In genomic region chr3:194584435-194584776, GRCh38 we compare ENCODE assay signal across 1 cellular context.
TF ChIP-seq lines count a peak whose summit lies in the region.

No MANE protein-coding gene starts in this region.

TF ChIP-seq in K562, 482 proteins besides CTCF, POLR2A, EP300 and RAD21 (continued from another document):
- TF ChIP-seq TCF15 (CRISPR knock-in tag; IDR thresholded peaks at IDR 0.05) (no peak), ZNF431 (CRISPR knock-in tag; IDR thresholded peaks at IDR 0.05) (no peak), ZNF311 (CRISPR knock-in tag; IDR thresholded peaks at IDR 0.05) (no peak), HMBOX1 (IDR thresholded peaks at IDR 0.05) (no peak), MTA1 (IDR thresholded peaks at IDR 0.05; ENCODE audit: borderline replicate concordance) (no peak), PCBP1 (IDR thresholded peaks at IDR 0.05; ENCODE audit: low read depth, low read length, poor library complexity, severe bottlenecking) (no peak), TEAD4 (IDR thresholded peaks at IDR 0.05; ENCODE audit: low read length) (no peak), TEAD4 (CRISPR knock-in tag; IDR thresholded peaks at IDR 0.05; ENCODE audit: borderline replicate concordance) (no peak), POLR2H (tag; IDR thresholded peaks at IDR 0.05; ENCODE audit: low read depth) (no peak), SMAD1 (IDR thresholded peaks at IDR 0.05; ENCODE audit: low read depth, low read length, partially characterized antibody) (no peak), PHTF2 (CRISPR knock-in tag; IDR thresholded peaks at IDR 0.05) (no peak), ARID3B (CRISPR knock-in tag; IDR thresholded peaks at IDR 0.05; ENCODE audit: borderline replicate concordance) (no peak), NR3C1 (CRISPR knock-in tag; IDR thresholded peaks at IDR 0.05) (no peak), ZNF668 (CRISPR knock-in tag; IDR thresholded peaks at IDR 0.05) (no peak), BACH1 (tag; IDR thresholded peaks at IDR 0.05) (0 out of 2 replicates have a peak, but pooled peaks have one; percentile 33), ESRRB (CRISPR knock-in tag; IDR thresholded peaks at IDR 0.05; ENCODE audit: borderline replicate concordance) (no peak), STAT5A (IDR thresholded peaks at IDR 0.05; ENCODE audit: borderline replicate concordance, low read length) (no peak), ZNF764 (CRISPR knock-in tag; IDR thresholded peaks at IDR 0.05; ENCODE audit: low read depth) (no peak), PATZ1 (CRISPR knock-in tag; IDR thresholded peaks at IDR 0.05; ENCODE audit: borderline replicate concordance) (no peak), ZNF253 (CRISPR knock-in tag; conservative IDR thresholded peaks at IDR 0.05) (no peak), CEBPG (CRISPR knock-in tag; IDR thresholded peaks at IDR 0.05) (no peak), CEBPG (tag; conservative IDR thresholded peaks at IDR 0.05 in 1 of 2, IDR thresholded peaks at IDR 0.05 in 1 of 2) (peak in 1 of 2 experiments; percentile 41; a peak in 1 of 4 replicates), CREM (IDR thresholded peaks at IDR 0.05; ENCODE audit: low read depth) (no peak), BCOR (IDR thresholded peaks at IDR 0.05) (no peak), ZNF175 (CRISPR knock-in tag; IDR thresholded peaks at IDR 0.05; ENCODE audit: low read depth) (0 out of 2 replicates have a peak, but pooled peaks have one; percentile 23), KAT7 (CRISPR knock-in tag; IDR thresholded peaks at IDR 0.05; ENCODE audit: borderline replicate concordance) (0 out of 2 replicates have a peak, but pooled peaks have one; percentile 27), ZNF263 (CRISPR knock-in tag; IDR thresholded peaks at IDR 0.05; ENCODE audit: borderline replicate concordance) (no peak), CREB5 (CRISPR knock-in tag; IDR thresholded peaks at IDR 0.05) (no peak), NR2C1 (IDR thresholded peaks at IDR 0.05) (peak; percentile 14; the same call in 1 of the 2 replicates), NR2C1 (tag; IDR thresholded peaks at IDR 0.05) (no peak), CBX3 (IDR thresholded peaks at IDR 0.05; ENCODE audit: borderline replicate concordance in 1 of 2, low read length in 2 of 2) (no peak), ETV5 (CRISPR knock-in tag; IDR thresholded peaks at IDR 0.05; ENCODE audit: low read depth) (no peak), CC2D1A (IDR thresholded peaks at IDR 0.05) (no peak), TCF3 (CRISPR knock-in tag; IDR thresholded peaks at IDR 0.05) (no peak), CHD1 (IDR thresholded peaks at IDR 0.05; ENCODE audit: low read length) (peak; percentile 24), DMBX1 (CRISPR knock-in tag; IDR thresholded peaks at IDR 0.05; ENCODE audit: borderline replicate concordance) (no peak), TARDBP (IDR thresholded peaks at IDR 0.05) (no peak), CBX8 (IDR thresholded peaks at IDR 0.05; ENCODE audit: borderline replicate concordance, extremely low read depth, low read depth, low read length, poor library complexity, severe bottlenecking) (no peak), HCFC1 (IDR thresholded peaks at IDR 0.05; ENCODE audit: low read depth, low read length) (no peak), HMGXB4 (CRISPR knock-in tag; IDR thresholded peaks at IDR 0.05) (no peak), ZNF778 (CRISPR knock-in tag; IDR thresholded peaks at IDR 0.05) (no peak), NR2C2 (CRISPR knock-in tag; IDR thresholded peaks at IDR 0.05) (no peak), NR2C2 (tag; IDR thresholded peaks at IDR 0.05) (peak; percentile 67), ZNF766 (CRISPR knock-in tag; conservative IDR thresholded peaks at IDR 0.05) (no peak; the same call in 1 of the 2 replicates), FOXJ3 (CRISPR knock-in tag; IDR thresholded peaks at IDR 0.05) (no peak), NCOA4 (IDR thresholded peaks at IDR 0.05; ENCODE audit: partially characterized antibody) (no peak), NFE2L1 (tag; IDR thresholded peaks at IDR 0.05; ENCODE audit: borderline replicate concordance, low read depth) (no peak), ZNF695 (CRISPR knock-in tag; IDR thresholded peaks at IDR 0.05) (no peak), DDX20 (tag; IDR thresholded peaks at IDR 0.05; ENCODE audit: low read depth) (no peak), ILF3 (IDR thresholded peaks at IDR 0.05; ENCODE audit: borderline replicate concordance) (no peak), PURB (CRISPR knock-in tag; IDR thresholded peaks at IDR 0.05; ENCODE audit: low read depth) (no peak), ZNF280A (IDR thresholded peaks at IDR 0.05; ENCODE audit: low read depth, partially characterized antibody) (no peak), ZNF124 (CRISPR knock-in tag; IDR thresholded peaks at IDR 0.05) (no peak), ETV6 (IDR thresholded peaks at IDR 0.05; ENCODE audit: borderline replicate concordance in 1 of 2, low read depth in 2 of 2, low read length in 1 of 2) (no peak), ETV6 (CRISPR knock-in tag; IDR thresholded peaks at IDR 0.05; ENCODE audit: borderline replicate concordance) (no peak), NRF1 (conservative IDR thresholded peaks at IDR 0.05 in 1 of 2, IDR thresholded peaks at IDR 0.05 in 1 of 2) (no peak), TRIM24 (IDR thresholded peaks at IDR 0.05) (no peak), ELK3 (CRISPR knock-in tag; IDR thresholded peaks at IDR 0.05) (no peak), ZNF354B (CRISPR knock-in tag; IDR thresholded peaks at IDR 0.05) (no peak), ZNF551 (CRISPR knock-in tag; IDR thresholded peaks at IDR 0.05) (no peak), MEF2D (tag; conservative IDR thresholded peaks at IDR 0.05; ENCODE audit: low read depth) (no peak), FOSL1 (tag; conservative IDR thresholded peaks at IDR 0.05) (no peak), SMARCE1 (IDR thresholded peaks at IDR 0.05) (0 out of 2 replicates have a peak, but pooled peaks have one; percentile 30), GABPA (tag; conservative IDR thresholded peaks at IDR 0.05; ENCODE audit: low read depth) (no peak), SRSF3 (IDR thresholded peaks at IDR 0.05; ENCODE audit: insufficient read depth, low read length) (no peak), CREB1 (IDR thresholded peaks at IDR 0.05) (no peak), CREB1 (CRISPR knock-in tag; IDR thresholded peaks at IDR 0.05) (no peak)
TF ChIP-seq in K562: peak in this region for 8.
